11 cellular contexts compared by ENCODE assay signal in genomic region chr5:14925326-14925725, GRCh38. TPM values are rescaled to one million over a fixed set of nuclear protein-coding genes. Genes with fewer than 3 reads are reported as not detected.
DNase-seq lines count a peak whose midpoint lies in the region; ATAC-seq and TF ChIP-seq lines count a peak whose summit lies in the region.
"Had no signal": no experiment of that assay in that cellular context is flagged by ENCODE, and none has a peak within 500 bp of the region (broad histone marks: within the 10 kb centered on the region; RNA-seq: fewer than 3 reads in every experiment).

No MANE protein-coding gene starts in this region.

- no peaks in the 10 kb centered on the region for H3K9me3 Mint-ChIP-seq in CD8-positive, alpha-beta memory T cell

- H3K4me1 ChIP-seq in CD8-positive, alpha-beta memory T cell (ENCODE audit: insufficient read depth, low read length) = peaks cover 15% of the 10 kb centered on the region
- H3K4me1 ChIP-seq in RWPE2 (ENCODE audit: insufficient read depth, poor library complexity, severe bottlenecking) = peaks cover 22% of the 10 kb centered on the region
- peaks cover 5% of the 10 kb centered on the region for H3K4me1 ChIP-seq in testis
- H3K4me1 ChIP-seq: psoas muscle had no signal

- CTCF ChIA-PET in CD8-positive, alpha-beta memory T cell (lab: Charles Lee) = no interaction called here

- H3K9me3 ChIP-seq in CD8-positive, alpha-beta memory T cell (ENCODE audit: low read length) = no peaks in the 10 kb centered on the region
- H3K9me3 ChIP-seq in RWPE2 (ENCODE audit: severe bottlenecking) (no peaks in the 10 kb centered on the region), testis (no peaks in the 10 kb centered on the region)
- H3K9me3 ChIP-seq: psoas muscle had no signal

- no peaks in the 10 kb centered on the region for H3K36me3 Mint-ChIP-seq in CD8-positive, alpha-beta memory T cell

- POLR2A ChIA-PET in CD8-positive, alpha-beta memory T cell (lab: Charles Lee) = no interaction called here

- H3K36me3 ChIP-seq in CD8-positive, alpha-beta memory T cell (ENCODE audit: insufficient read depth, low read length) = no peaks in the 10 kb centered on the region
- H3K36me3 ChIP-seq in RWPE2 (ENCODE audit: low read depth) = no peaks in the 10 kb centered on the region
- no peaks in the 10 kb centered on the region for H3K36me3 ChIP-seq in testis (ENCODE audit: low read depth, missing control alignments)

- H3K27ac ChIP-seq in CD8-positive, alpha-beta memory T cell (ENCODE audit: low read depth, low read length) = no peak overlapping the region
- H3K27ac ChIP-seq in RWPE2 (ENCODE audit: poor library complexity, severe bottlenecking) = peak overlapping the region; percentile 34
- H3K27ac ChIP-seq in testis = no peak overlapping the region
- H3K27ac ChIP-seq: dorsolateral prefrontal cortex, psoas muscle had no signal

- H3K4me3 Mint-ChIP-seq in CD8-positive, alpha-beta memory T cell = peak overlapping the region in 4 of 7 donors; percentile 43 to 68 (median 59)

- H3K4me1 Mint-ChIP-seq in CD8-positive, alpha-beta memory T cell = peaks cover 12 to 31% (median 26%) of the 10 kb centered on the region in 3 donors

- no peak overlapping the region for H3K4me3 ChIP-seq in CD8-positive, alpha-beta memory T cell (ENCODE audit: low read length)
- H3K4me3 ChIP-seq in RWPE2 (ENCODE audit: severe bottlenecking) = no peak overlapping the region
- no peak overlapping the region for H3K4me3 ChIP-seq in testis
- H3K4me3 ChIP-seq: dorsolateral prefrontal cortex, psoas muscle had no signal

- TF ChIP-seq CTCF in RWPE2 (IDR thresholded peaks at IDR 0.05; ENCODE audit: poor library complexity, severe bottlenecking) (no peak), testis (IDR thresholded peaks at IDR 0.05) (no peak)

- intact Hi-C loops in testis (cut with DNase I; ENCODE audit: low total_unique reads) = no loop called here

- TF ChIP-seq POLR2A in testis (IDR thresholded peaks at IDR 0.05) = no peak

- WGBS in testis, 2 donors = 82 to 85% methylated on average over 3 of the region's 3 CpGs

- peaks cover 0 to 3% of the 10 kb centered on the region in 2 donors for H3K27me3 Mint-ChIP-seq in CD8-positive, alpha-beta memory T cell

- H3K27ac Mint-ChIP-seq in CD8-positive, alpha-beta memory T cell = peak overlapping the region in 6 of 8 donors; percentile 19 to 85 (median 74)

- peak; percentile 21 for DNase-seq in A172 (ENCODE audit: low spot score)
- no peak for DNase-seq in CD8-positive, alpha-beta memory T cell
- no peak for DNase-seq in RWPE2 (ENCODE audit: low spot score)
- DNase-seq in dermis blood vessel endothelial cell = peak; percentile 44
- DNase-seq in NCI-H2196 treated with DMSO at 0.1 percent for 48 hours (lab: John Stamatoyannopoulos, UW; ENCODE audit: unreplicated experiment) = no peak
- DNase-seq in effector CD8-positive, alpha-beta T cell (lab: John Stamatoyannopoulos, UW) = no peak
- DNase-seq in testis = no peak
- DNase-seq: NCI-H1092 treated with DMSO at 0.1 percent for 48 hours had no signal

- no peaks in the 10 kb centered on the region for H3K27me3 ChIP-seq in CD8-positive, alpha-beta memory T cell (ENCODE audit: insufficient read depth, low read length, poor library complexity, severe bottlenecking)
- no peaks in the 10 kb centered on the region for H3K27me3 ChIP-seq in RWPE2 (ENCODE audit: insufficient read depth, poor library complexity, severe bottlenecking)
- H3K27me3 ChIP-seq in testis = no peaks in the 10 kb centered on the region
- H3K27me3 ChIP-seq: dorsolateral prefrontal cortex had no signal

- ATAC-seq in RWPE2 (ENCODE audit: low read depth) (no peak), GM18873 (IDR thresholded peaks at IDR 0.05; ENCODE audit: low FRiP score, unreplicated experiment) (no peak)

RNA-seq across cellular contexts. Expression of gene ANKH, which starts 53.7 kb away (rescaled TPM):
- 7.0 and 8.0 TPM in 2 replicates for total RNA-seq in A172 (2014; rRNA removed; shearing (Covaris generic))
- 10 to 100 TPM; 80.0 to 80.5 TPM for total RNA-seq in CD8-positive, alpha-beta memory T cell
- 47.0 TPM for polyA plus RNA-seq in CD8-positive, alpha-beta memory T cell
- total RNA-seq in dermis blood vessel endothelial cell = 21.8 and 27.9 TPM in 2 replicates
- 10 to 100 TPM; 14.3 to 16.2 TPM for total RNA-seq in testis
- 15.8 TPM for polyA plus RNA-seq in testis (ENCODE audit: insufficient read depth, low read depth, low replicate concordance)

Comparison
In these comparisons a context has a peak if more than half of its experiments do, and no peak if none do; other contexts are left out.
1. DNase-seq: peak in A172 (single experiment) and dermis blood vessel endothelial cell (single experiment); none in CD8-positive, alpha-beta memory T cell (0 of 5), RWPE2 (single experiment), NCI-H2196 treated with DMSO at 0.1 percent for 48 hours (single experiment), effector CD8-positive, alpha-beta T cell (single experiment) and testis (single experiment).